Comparison of ENCODE assay signal across 10 cellular contexts in the genomic region with DNA sequence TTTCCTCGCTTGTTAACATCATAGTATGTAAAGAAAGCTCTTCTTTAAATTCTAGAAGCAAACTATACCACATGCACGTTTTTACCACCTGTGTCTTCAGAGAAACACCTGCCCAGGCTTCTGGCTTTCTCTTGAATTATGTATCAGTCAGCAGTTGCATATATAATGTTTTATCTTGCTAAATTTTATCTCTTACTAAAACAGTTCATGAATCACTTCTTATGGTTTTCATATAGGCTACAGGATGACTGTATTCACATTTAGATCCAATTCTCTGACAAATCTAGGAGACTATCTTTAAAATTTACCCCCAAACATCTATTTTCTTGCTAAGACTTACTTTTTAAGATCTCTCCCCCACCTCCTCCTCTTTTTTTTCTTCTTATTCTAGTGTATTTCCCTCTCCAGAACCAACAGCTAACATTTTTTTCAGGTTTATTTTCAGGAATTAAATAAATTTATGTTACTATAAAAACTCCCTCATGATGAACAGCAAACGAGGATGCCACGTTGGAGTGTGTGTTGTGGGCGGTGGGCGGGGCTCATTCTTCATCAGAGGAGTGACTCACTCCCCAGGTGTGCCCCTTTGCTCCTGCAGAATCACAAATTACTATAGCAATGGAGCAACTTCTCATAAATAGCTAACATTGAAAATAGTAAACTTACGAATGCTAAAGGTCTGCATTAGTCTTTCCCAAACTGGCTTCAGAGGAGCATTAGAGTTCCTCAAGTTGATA. TPM values are rescaled to one million over a fixed set of nuclear protein-coding genes. Genes with fewer than 3 reads are reported as not detected.
DNase-seq lines count a peak whose midpoint lies in the region; ATAC-seq and TF ChIP-seq lines count a peak whose summit lies in the region.
"Had no signal": no experiment of that assay in that cellular context is flagged by ENCODE, and none has a peak within 500 bp of the region (broad histone marks: within the 10 kb centered on the region; RNA-seq: fewer than 3 reads in every experiment).

No MANE protein-coding gene starts in this region.

- no peak overlapping the region for H3K4me3 Mint-ChIP-seq in nephron progenitor cell

- H3K9me3 ChIP-seq in heart right ventricle = peaks cover 0 to 20% (median 7%) of the 10 kb centered on the region in 11 donors

- H3K27me3 ChIP-seq in heart right ventricle = no peaks in the 10 kb centered on the region
- H3K27me3 ChIP-seq: cardiac muscle cell had no signal

- H3K36me3 Mint-ChIP-seq in nephron progenitor cell (ENCODE audit: low read depth) = peaks cover 12% of the 10 kb centered on the region

- DNase-seq in activated CD8-positive, alpha-beta memory T cell treated with anti-CD3 and anti-CD28 coated beads for 4 hours (ENCODE audit: low read depth in 2 of 2) = peak; percentile 25 to 34
- no peak for DNase-seq in activated CD8-positive, alpha-beta memory T cell treated with anti-CD3 and anti-CD28 coated beads for 24 hours
- DNase-seq in activated T-cell treated with anti-CD3 and anti-CD28 coated beads, Interleukin-2, amount 50 U/mL, for 1 hour = peak; percentile 27
- DNase-seq in nephron progenitor cell = no peak
- peak; percentile 72 for DNase-seq in stimulated activated CD8-positive, alpha-beta memory T cell treated with anti-CD3 and anti-CD28 coated beads, Interleukin-4, amount 100 ng/mL, for 48 hours
- DNase-seq in heart right ventricle = no peak
- DNase-seq in NCI-H345 (lab: John Stamatoyannopoulos, UW) = no peak
- DNase-seq: NCI-H2029 had no signal

- intact Hi-C loops in heart right ventricle (cut with DNase I) = no loop called here

- TF ChIP-seq CTCF in nephron progenitor cell (IDR thresholded peaks at IDR 0.05) (no peak), heart right ventricle (IDR thresholded peaks at IDR 0.05) (no peak)

- no peak overlapping the region for H3K27ac ChIP-seq in heart right ventricle
- H3K27ac ChIP-seq: cardiac muscle cell had no signal

- H3K4me1 Mint-ChIP-seq in nephron progenitor cell = peaks cover 11% of the 10 kb centered on the region

- H3K4me1 ChIP-seq in heart right ventricle = no peaks in the 10 kb centered on the region

- ATAC-seq in heart right ventricle = no peak
- no peak for ATAC-seq in HG02840 (IDR thresholded peaks at IDR 0.05; ENCODE audit: low FRiP score, unreplicated experiment)

- peaks cover 31% of the 10 kb centered on the region for H3K9me3 Mint-ChIP-seq in nephron progenitor cell

- no peaks in the 10 kb centered on the region for H3K27me3 Mint-ChIP-seq in nephron progenitor cell (ENCODE audit: low read depth, poor library complexity)

- WGBS in heart right ventricle, 2 donors = 63 to 71% methylated on average over 7 of the region's 7 CpGs

- peak overlapping the region; percentile 53 for H3K27ac Mint-ChIP-seq in nephron progenitor cell

- no peak overlapping the region for H3K4me3 ChIP-seq in heart right ventricle
- H3K4me3 ChIP-seq: cardiac muscle cell had no signal

- no peaks in the 10 kb centered on the region for H3K36me3 ChIP-seq in heart right ventricle
- H3K36me3 ChIP-seq: cardiac muscle cell had no signal

RNA-seq across cellular contexts. Expression of gene CSRP2, which starts 11.8 kb away (rescaled TPM):
- 10 to 100 TPM in 9 of 10 donors, 1 to 10 TPM in 1; 9.7 to 43.5 (median 19.7) TPM for total RNA-seq in heart right ventricle
- polyA plus RNA-seq in heart right ventricle = 10 to 100 TPM; 20.8 to 46.3 TPM

Comparison
In these comparisons a context has a peak if more than half of its experiments do, and no peak if none do; other contexts are left out.
1. DNase-seq: peak in activated CD8-positive, alpha-beta memory T cell treated with anti-CD3 and anti-CD28 coated beads for 4 hours (2 of 2), activated T-cell treated with anti-CD3 and anti-CD28 coated beads, Interleukin-2, amount 50 U/mL, for 1 hour (single experiment) and stimulated activated CD8-positive, alpha-beta memory T cell treated with anti-CD3 and anti-CD28 coated beads, Interleukin-4, amount 100 ng/mL, for 48 hours (single experiment); none in activated CD8-positive, alpha-beta memory T cell treated with anti-CD3 and anti-CD28 coated beads for 24 hours (single experiment), nephron progenitor cell (single experiment), heart right ventricle (0 of 2) and NCI-H345 (single experiment).